Comparison of ENCODE assay signal across 9 cellular contexts in the genomic region with DNA sequence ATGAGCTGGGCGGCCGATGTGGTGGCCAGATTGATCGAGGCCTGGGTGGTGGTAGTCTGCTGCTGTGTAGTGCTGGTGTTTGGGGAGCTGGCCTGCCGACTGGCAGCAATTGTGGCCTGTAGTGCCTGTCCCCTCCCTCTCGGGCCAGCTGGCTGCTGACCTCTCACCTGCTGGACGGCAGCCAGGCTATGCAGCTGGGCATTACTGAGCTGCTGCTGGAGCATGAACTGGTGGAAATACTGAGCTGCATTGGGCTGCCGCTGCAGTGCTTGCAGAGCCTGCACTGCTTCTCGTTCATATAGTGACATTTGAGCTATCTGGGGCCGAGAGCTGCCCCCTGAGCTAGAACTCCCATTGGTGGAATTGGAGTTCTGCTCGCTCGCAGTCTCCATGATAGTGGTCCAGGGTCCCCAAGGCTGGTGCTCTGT. TPM values are rescaled to one million over a fixed set of nuclear protein-coding genes. Genes with fewer than 3 reads are reported as not detected.
"Had no signal": no experiment of that assay in that cellular context is flagged by ENCODE, and none has a peak within 500 bp of the region (broad histone marks: within the 10 kb centered on the region; RNA-seq: fewer than 3 reads in every experiment).

No MANE protein-coding gene starts in this region.

RNA-seq across cellular contexts. Expression of a gene that starts 11.6 kb away (rescaled TPM):
- total RNA-seq: fibroblast of lung, lower leg skin, mucosa of gallbladder, natural killer cell, ovary, right atrium auricular region, SK-MEL-5, thoracic aorta, urinary bladder had no signal
- polyA plus RNA-seq: fibroblast of lung, ovary, urinary bladder had no signal

RNA-seq across cellular contexts. Expression of a gene that starts 14.1 kb away (rescaled TPM):
- total RNA-seq: fibroblast of lung, lower leg skin, mucosa of gallbladder, natural killer cell, ovary, right atrium auricular region, SK-MEL-5, thoracic aorta, urinary bladder had no signal
- polyA plus RNA-seq: fibroblast of lung, ovary, urinary bladder had no signal

RNA-seq across cellular contexts. Expression of a gene that starts 29.5 kb away (rescaled TPM):
- total RNA-seq: fibroblast of lung, lower leg skin, mucosa of gallbladder, natural killer cell, ovary, right atrium auricular region, SK-MEL-5, thoracic aorta had no signal
- polyA plus RNA-seq: fibroblast of lung, ovary, urinary bladder had no signal

RNA-seq across cellular contexts. Expression of a gene that starts 51.6 kb away (rescaled TPM):
- total RNA-seq: fibroblast of lung, lower leg skin, mucosa of gallbladder, natural killer cell, ovary, right atrium auricular region, SK-MEL-5, thoracic aorta, urinary bladder had no signal
- polyA plus RNA-seq: fibroblast of lung, ovary, urinary bladder had no signal

RNA-seq across cellular contexts. Expression of a gene that starts 55.5 kb away (rescaled TPM):
- total RNA-seq: fibroblast of lung, lower leg skin, mucosa of gallbladder, natural killer cell, ovary, right atrium auricular region, SK-MEL-5, thoracic aorta, urinary bladder had no signal
- polyA plus RNA-seq: fibroblast of lung, ovary, urinary bladder had no signal
